In genomic region chr1:24318238-24318987, GRCh38 we compare ENCODE assay signal across 11 cellular contexts. TPM values are rescaled to one million over a fixed set of nuclear protein-coding genes. Genes with fewer than 3 reads are reported as not detected.
DNase-seq lines count a peak whose midpoint lies in the region; ATAC-seq and TF ChIP-seq lines count a peak whose summit lies in the region.
"Had no signal": no experiment of that assay in that cellular context is flagged by ENCODE, and none has a peak within 500 bp of the region (broad histone marks: within the 10 kb centered on the region; RNA-seq: fewer than 3 reads in every experiment).

No MANE protein-coding gene starts in this region.

- no peak for TF ChIP-seq CTCF in RWPE1 (conservative IDR thresholded peaks at IDR 0.05; ENCODE audit: low read depth)
- TF ChIP-seq CTCF in fibroblast of mammary gland (conservative IDR thresholded peaks at IDR 0.05; ENCODE audit: control insufficient read depth, insufficient read depth, low read depth, low read length): no peak

- DNase-seq in H4 (ENCODE audit: low spot score) (peak; percentile 37), RWPE1 (ENCODE audit: low spot score) (no peak), fibroblast of mammary gland (ENCODE audit: low read depth) (peak; percentile 49), pons (ENCODE audit: low spot score) (peak; percentile 45), NCI-H774 (lab: John Stamatoyannopoulos, UW) (no peak)
- DNase-seq in activated naive CD8-positive, alpha-beta T cell treated with anti-CD3 and anti-CD28 coated beads for 36 hours: no peak
- DNase-seq in activated CD4-positive, alpha-beta T cell treated with anti-CD3 and anti-CD28 coated beads, Interleukin-2, amount 10 ng/mL, durations not matched to agents 24 days and 14 days: no peak

- POLR2A ChIA-PET in RWPE1 (lab: Yijun Ruan, JAX; ENCODE audit: low non-redundant PET): interaction anchor here (0.6 kb wide), 1 partner anchor 158 kb away, joined by 3 read pairs; no protein-coding TSS in a partner anchor

- H3K36me3 Mint-ChIP-seq in activated naive CD8-positive, alpha-beta T cell treated with anti-CD3 and anti-CD28 coated beads for 36 hours: no peaks in the 10 kb centered on the region
- H3K36me3 Mint-ChIP-seq in activated CD4-positive, alpha-beta T cell treated with anti-CD3 and anti-CD28 coated beads, Interleukin-2, amount 10 ng/mL, durations not matched to agents 24 days and 14 days (ENCODE audit: low read depth): no peaks in the 10 kb centered on the region

- intact Hi-C loops in activated CD4-positive, alpha-beta T cell treated with anti-CD3 and anti-CD28 coated beads, Interleukin-2, amount 10 ng/mL, durations not matched to agents 24 days and 14 days (cut with micrococcal nuclease): loop anchor here (5.0 kb wide), 1 partner anchor 41 kb away; no protein-coding TSS in a partner anchor

- ATAC-seq in HG02571 (IDR thresholded peaks at IDR 0.05; ENCODE audit: unreplicated experiment): no peak
- ATAC-seq: stimulated activated effector memory CD8-positive, alpha-beta T cell treated with anti-CD3 and anti-CD28 coated beads, Interleukin-12 subunit alpha, Interleukin-12 subunit beta, amount 100 ng/mL, for 72 hours had no signal

- CTCF ChIA-PET in RWPE1 (lab: Yijun Ruan, JAX): interaction anchor here (1.4 to 1.8 kb wide), 3 partner anchors 9 to 116 kb away, joined by 3 to 11 read pairs (median 7); no protein-coding TSS in a partner anchor

- H3K4me3 ChIP-seq in fibroblast of mammary gland (ENCODE audit: control insufficient read depth, low read depth, low read length): no peak overlapping the region

- H3K27ac Mint-ChIP-seq in activated naive CD8-positive, alpha-beta T cell treated with anti-CD3 and anti-CD28 coated beads for 36 hours: no peak overlapping the region
- no peak overlapping the region for H3K27ac Mint-ChIP-seq in activated CD4-positive, alpha-beta T cell treated with anti-CD3 and anti-CD28 coated beads, Interleukin-2, amount 10 ng/mL, durations not matched to agents 24 days and 14 days
- H3K27ac Mint-ChIP-seq: stimulated activated effector memory CD8-positive, alpha-beta T cell treated with anti-CD3 and anti-CD28 coated beads, Interleukin-12 subunit alpha, Interleukin-12 subunit beta, amount 100 ng/mL, for 72 hours had no signal

- H3K27ac ChIP-seq in RWPE1: peak overlapping the region; percentile 86

- no peaks in the 10 kb centered on the region for H3K9me3 Mint-ChIP-seq in activated naive CD8-positive, alpha-beta T cell treated with anti-CD3 and anti-CD28 coated beads for 36 hours
- H3K9me3 Mint-ChIP-seq in activated CD4-positive, alpha-beta T cell treated with anti-CD3 and anti-CD28 coated beads, Interleukin-2, amount 10 ng/mL, durations not matched to agents 24 days and 14 days: no peaks in the 10 kb centered on the region
- H3K9me3 Mint-ChIP-seq: stimulated activated effector memory CD8-positive, alpha-beta T cell treated with anti-CD3 and anti-CD28 coated beads, Interleukin-12 subunit alpha, Interleukin-12 subunit beta, amount 100 ng/mL, for 72 hours had no signal

- H3K27me3 Mint-ChIP-seq in activated naive CD8-positive, alpha-beta T cell treated with anti-CD3 and anti-CD28 coated beads for 36 hours: peaks cover 78% of the 10 kb centered on the region
- peaks cover 79% of the 10 kb centered on the region for H3K27me3 Mint-ChIP-seq in activated CD4-positive, alpha-beta T cell treated with anti-CD3 and anti-CD28 coated beads, Interleukin-2, amount 10 ng/mL, durations not matched to agents 24 days and 14 days

- H3K4me3 Mint-ChIP-seq in activated naive CD8-positive, alpha-beta T cell treated with anti-CD3 and anti-CD28 coated beads for 36 hours: no peak overlapping the region
- H3K4me3 Mint-ChIP-seq in activated CD4-positive, alpha-beta T cell treated with anti-CD3 and anti-CD28 coated beads, Interleukin-2, amount 10 ng/mL, durations not matched to agents 24 days and 14 days: no peak overlapping the region

- peaks cover 34% of the 10 kb centered on the region for H3K4me1 Mint-ChIP-seq in activated naive CD8-positive, alpha-beta T cell treated with anti-CD3 and anti-CD28 coated beads for 36 hours
- H3K4me1 Mint-ChIP-seq in activated CD4-positive, alpha-beta T cell treated with anti-CD3 and anti-CD28 coated beads, Interleukin-2, amount 10 ng/mL, durations not matched to agents 24 days and 14 days: peaks cover 32% of the 10 kb centered on the region

RNA-seq across cellular contexts. Expression of gene GRHL3, which starts 0.7 kb away (rescaled TPM):
- total RNA-seq in H4 (2014; rRNA removed; shearing (Covaris generic)): not detected in 2 replicates
- total RNA-seq in activated naive CD8-positive, alpha-beta T cell treated with anti-CD3 and anti-CD28 coated beads for 36 hours: not detected
- not detected in 2 replicates for total RNA-seq in activated CD4-positive, alpha-beta T cell treated with anti-CD3 and anti-CD28 coated beads, Interleukin-2, amount 10 ng/mL, durations not matched to agents 24 days and 14 days
- total RNA-seq: frontal cortex, mononuclear cell had no signal

Comparison
In these comparisons a context has a peak if more than half of its experiments do, and no peak if none do; other contexts are left out.
1. DNase-seq: peak in H4 (single experiment), fibroblast of mammary gland (single experiment) and pons (single experiment); none in RWPE1 (single experiment), activated naive CD8-positive, alpha-beta T cell treated with anti-CD3 and anti-CD28 coated beads for 36 hours (single experiment), activated CD4-positive, alpha-beta T cell treated with anti-CD3 and anti-CD28 coated beads, Interleukin-2, amount 10 ng/mL, durations not matched to agents 24 days and 14 days (single experiment) and NCI-H774 (single experiment).